In the genomic region with DNA sequence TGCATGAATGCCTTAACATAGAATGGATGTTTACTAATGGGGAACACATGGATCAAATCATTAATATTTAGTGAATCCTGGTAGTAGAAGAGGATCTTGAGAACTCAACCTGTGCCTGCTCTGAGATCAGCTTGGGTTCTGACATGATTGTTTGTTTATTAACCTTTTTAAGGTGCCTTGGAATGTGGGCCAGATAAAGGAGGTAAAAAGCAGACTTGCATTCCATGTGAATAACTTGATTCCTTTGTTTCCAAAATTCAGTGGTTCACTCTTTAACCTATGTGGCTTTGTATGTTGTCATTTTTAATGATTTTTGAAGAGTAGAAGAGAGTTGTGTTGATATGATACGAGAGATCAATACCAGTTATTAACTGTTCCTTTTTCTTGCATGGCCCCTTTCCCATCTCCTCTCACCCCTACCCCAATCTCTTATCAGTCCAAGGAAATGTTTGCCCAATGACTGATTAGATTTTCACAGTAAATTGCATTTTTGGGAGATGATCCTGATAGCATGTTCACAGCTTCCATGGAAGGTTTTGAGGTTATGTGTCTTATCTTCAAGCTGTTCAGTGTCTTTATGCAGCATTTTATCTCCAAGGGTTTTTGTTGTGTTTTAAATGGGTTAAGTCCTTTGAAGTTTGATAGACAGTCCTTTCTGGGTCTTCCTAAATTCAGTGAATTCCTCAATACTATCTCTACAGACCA, we compare ENCODE assay signal across 21 cellular contexts.
"Had no signal": no experiment of that assay in that cellular context is flagged by ENCODE, and none has a peak within 500 bp of the region (broad histone marks: within the 10 kb centered on the region; RNA-seq: fewer than 3 reads in every experiment).

No MANE protein-coding gene starts in this region.

- H3K27me3 ChIP-seq: adrenal gland, cardiac muscle cell, foreskin keratinocyte, hepatocyte, transverse colon, vagina had no signal

- H2AFZ ChIP-seq: hepatocyte had no signal

- H3K36me3 Mint-ChIP-seq: activated CD4-positive, alpha-beta memory T cell treated with anti-CD3 and anti-CD28 coated beads for 36 hours; activated naive CD4-positive, alpha-beta T cell treated with anti-CD3 and anti-CD28 coated beads, Interleukin-2, amount 50 U/mL, for 72 hours; WTC11 had no signal

- H3K9me3 Mint-ChIP-seq: activated CD4-positive, alpha-beta memory T cell treated with anti-CD3 and anti-CD28 coated beads for 36 hours; activated T-helper 1 cell treated with anti-CD3 and anti-CD28 coated beads, Interleukin-12 subunit alpha, Interleukin-12 subunit beta, Interleukin-2, Interleukin-4 antibody, amounts not matched to agents 30 ng/mL and 10 ng/mL and 1 ng/mL, durations not matched to agents 14 hours and 24 hours and 36 hours; dendritic cell treated with granulocyte-macrophage colony-stimulating factor and Interleukin-4, amounts not matched to agents 40 ng/mL and 50 ng/mL, for 4 days; nephron progenitor cell had no signal

- H3K4me2 ChIP-seq: hepatocyte had no signal

- ATAC-seq: right cardiac atrium, WTC11 had no signal

- H3K4me3 ChIP-seq: adrenal gland, cardiac muscle cell, hepatocyte, lung, skin epidermis, transverse colon, vagina had no signal

- H3K27ac Mint-ChIP-seq: activated CD4-positive, alpha-beta memory T cell treated with anti-CD3 and anti-CD28 coated beads for 36 hours; activated naive CD4-positive, alpha-beta T cell treated with anti-CD3 and anti-CD28 coated beads, Interleukin-2, amount 50 U/mL, for 72 hours; activated T-helper 1 cell treated with anti-CD3 and anti-CD28 coated beads, Interleukin-12 subunit alpha, Interleukin-12 subunit beta, Interleukin-2, Interleukin-4 antibody, amounts not matched to agents 30 ng/mL and 10 ng/mL and 1 ng/mL, durations not matched to agents 14 hours and 24 hours and 36 hours; dendritic cell treated with granulocyte-macrophage colony-stimulating factor and Interleukin-4, amounts not matched to agents 40 ng/mL and 50 ng/mL, for 4 days; nephron progenitor cell; stimulated activated naive CD8-positive, alpha-beta T cell treated with anti-CD3 and anti-CD28 coated beads, Interleukin-15, Interleukin-2, amounts not matched to agents 100 ng/mL and 50 ng/mL, for 24 hours; WTC11 had no signal

- H3K27me3 Mint-ChIP-seq: dendritic cell treated with granulocyte-macrophage colony-stimulating factor and Interleukin-4, amounts not matched to agents 40 ng/mL and 50 ng/mL, for 4 days had no signal

- H3K4me1 ChIP-seq: adrenal gland, transverse colon had no signal

- H3K9me3 ChIP-seq: adrenal gland, transverse colon, vagina had no signal

- DNase-seq: activated CD4-positive, alpha-beta memory T cell treated with anti-CD3 and anti-CD28 coated beads for 36 hours; activated CD4-positive, alpha-beta T cell treated with anti-CD3 and anti-CD28 coated beads for 4 hours; activated gamma-delta T cell treated with Interleukin-2 at 50 U/mL for 16 hours; activated T-cell treated with anti-CD3 and anti-CD28 coated beads for 4 hours; adrenal gland; effector CD8-positive, alpha-beta T cell; nephron progenitor cell; occipital lobe; right cardiac atrium; transverse colon had no signal

- H3K79me2 ChIP-seq: hepatocyte had no signal

- H3K4me3 Mint-ChIP-seq: activated CD4-positive, alpha-beta memory T cell treated with anti-CD3 and anti-CD28 coated beads for 36 hours; activated T-helper 1 cell treated with anti-CD3 and anti-CD28 coated beads, Interleukin-12 subunit alpha, Interleukin-12 subunit beta, Interleukin-2, Interleukin-4 antibody, amounts not matched to agents 30 ng/mL and 10 ng/mL and 1 ng/mL, durations not matched to agents 14 hours and 24 hours and 36 hours; dendritic cell treated with granulocyte-macrophage colony-stimulating factor and Interleukin-4, amounts not matched to agents 40 ng/mL and 50 ng/mL, for 4 days; nephron progenitor cell; stimulated activated naive CD8-positive, alpha-beta T cell treated with anti-CD3 and anti-CD28 coated beads, Interleukin-15, Interleukin-2, amounts not matched to agents 100 ng/mL and 50 ng/mL, for 24 hours; WTC11 had no signal

- H3K36me3 ChIP-seq: adrenal gland, cardiac muscle cell, transverse colon, vagina had no signal

- H3K27ac ChIP-seq: adrenal gland, cardiac muscle cell, foreskin keratinocyte, hepatocyte, skin epidermis, transverse colon, vagina had no signal

- H3K4me1 Mint-ChIP-seq: nephron progenitor cell, WTC11 had no signal
